2 cellular contexts compared by ENCODE assay signal in genomic region chr9:113484258-113484730, GRCh38.
A peak's percentile ranks its signal among the peaks of the same experiment; 100 is the strongest.
TF ChIP-seq lines count a peak whose summit lies in the region.

No MANE protein-coding gene starts in this region.

TF ChIP-seq in K562, 482 proteins besides CTCF, POLR2A, EP300 and RAD21:
- TF ChIP-seq ZNF384 (IDR thresholded peaks at IDR 0.05; ENCODE audit: low read depth, low read length) (peak; percentile 39; the same call in 1 of the 2 replicates), ZNF592 (IDR thresholded peaks at IDR 0.05) (no peak)

TF ChIP-seq in HepG2, 621 proteins besides CTCF, POLR2A, EP300 and RAD21:
- TF ChIP-seq CAMTA2 (CRISPR knock-in tag; IDR thresholded peaks at IDR 0.05; ENCODE audit: borderline replicate concordance) (no peak), ZNF7 (CRISPR knock-in tag; IDR thresholded peaks at IDR 0.05) (no peak), HDAC2 (CRISPR knock-in tag; IDR thresholded peaks at IDR 0.05) (no peak), SOX13 (IDR thresholded peaks at IDR 0.05) (no peak), SOX13 (CRISPR knock-in tag; conservative IDR thresholded peaks at IDR 0.05 in 1 of 2, IDR thresholded peaks at IDR 0.05 in 1 of 2) (peak in 1 of 2 experiments; percentile 51; a peak in 1 of 4 replicates), ATF4 (CRISPR knock-in tag; IDR thresholded peaks at IDR 0.05) (no peak), SOX5 (CRISPR knock-in tag; IDR thresholded peaks at IDR 0.05; ENCODE audit: borderline replicate concordance) (peak; percentile 19; the same call in 1 of the 2 replicates), ZNF24 (IDR thresholded peaks at IDR 0.05) (no peak), ZNF281 (CRISPR knock-in tag; IDR thresholded peaks at IDR 0.05; ENCODE audit: borderline replicate concordance) (no peak), ZNF367 (CRISPR knock-in tag; IDR thresholded peaks at IDR 0.05; ENCODE audit: borderline replicate concordance) (no peak), ZSCAN5A (CRISPR knock-in tag; IDR thresholded peaks at IDR 0.05; ENCODE audit: borderline replicate concordance) (no peak), TCF12 (IDR thresholded peaks at IDR 0.05) (no peak), TCF12 (CRISPR knock-in tag; IDR thresholded peaks at IDR 0.05) (no peak), MEIS2 (CRISPR knock-in tag; IDR thresholded peaks at IDR 0.05) (no peak)
- TF ChIP-seq, protein P1, sequence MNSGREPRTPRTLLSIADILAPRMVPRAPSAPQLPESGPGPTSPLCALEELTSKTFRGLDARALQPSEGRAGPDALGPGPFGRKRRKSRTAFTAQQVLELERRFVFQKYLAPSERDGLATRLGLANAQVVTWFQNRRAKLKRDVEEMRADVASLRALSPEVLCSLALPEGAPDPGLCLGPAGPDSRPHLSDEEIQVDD (CRISPR knock-in tag; IDR thresholded peaks at IDR 0.05; ENCODE audit: borderline replicate concordance): no peak
- TF ChIP-seq, protein P2, sequence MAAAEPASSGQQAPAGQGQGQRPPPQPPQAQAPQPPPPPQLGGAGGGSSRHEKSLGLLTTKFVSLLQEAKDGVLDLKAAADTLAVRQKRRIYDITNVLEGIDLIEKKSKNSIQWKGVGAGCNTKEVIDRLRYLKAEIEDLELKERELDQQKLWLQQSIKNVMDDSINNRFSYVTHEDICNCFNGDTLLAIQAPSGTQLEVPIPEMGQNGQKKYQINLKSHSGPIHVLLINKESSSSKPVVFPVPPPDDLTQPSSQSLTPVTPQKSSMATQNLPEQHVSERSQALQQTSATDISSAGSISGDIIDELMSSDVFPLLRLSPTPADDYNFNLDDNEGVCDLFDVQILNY (CRISPR knock-in tag; conservative IDR thresholded peaks at IDR 0.05): no peak
- TF ChIP-seq, protein P3, sequence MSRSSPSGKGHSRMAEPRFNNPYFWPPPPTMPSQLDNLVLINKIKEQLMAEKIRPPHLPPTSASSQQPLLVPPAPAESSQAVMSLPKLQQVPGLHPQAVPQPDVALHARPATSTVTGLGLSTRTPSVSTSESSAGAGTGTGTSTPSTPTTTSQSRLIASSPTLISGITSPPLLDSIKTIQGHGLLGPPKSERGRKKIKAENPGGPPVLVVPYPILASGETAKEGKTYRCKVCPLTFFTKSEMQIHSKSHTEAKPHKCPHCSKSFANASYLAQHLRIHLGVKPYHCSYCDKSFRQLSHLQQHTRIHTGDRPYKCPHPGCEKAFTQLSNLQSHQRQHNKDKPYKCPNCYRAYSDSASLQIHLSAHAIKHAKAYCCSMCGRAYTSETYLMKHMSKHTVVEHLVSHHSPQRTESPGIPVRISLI (CRISPR knock-in tag; IDR thresholded peaks at IDR 0.05; ENCODE audit: borderline replicate concordance): peak; percentile 60; the same call in 1 of the 2 replicates
